ENCODE assay signal across 8 cellular contexts in genomic region chr2:48205137-48205798, GRCh38.
A peak's percentile ranks its signal among the peaks of the same experiment; 100 is the strongest.
DNase-seq lines count a peak whose midpoint lies in the region; ATAC-seq, FAIRE-seq and TF ChIP-seq lines count a peak whose summit lies in the region.

No MANE protein-coding gene starts in this region.

- H3K14ac ChIP-seq in H1 (ENCODE audit: insufficient read length), result no peak overlapping the region

- no peaks in the 10 kb centered on the region for H3K36me3 ChIP-seq in H1 (ENCODE audit: control insufficient read depth in 2 of 4, insufficient read depth in 4 of 4, low read length in 3 of 4)

- peak overlapping the region; percentile 54; the same call in 1 of the 2 replicates for H2BK12ac ChIP-seq in H1 (ENCODE audit: low read depth, low read length)

- H4K5ac ChIP-seq in H1 (ENCODE audit: insufficient read length, low read depth, low read length), result no peak overlapping the region

- DNase-seq in NCI-H82 (lab: John Stamatoyannopoulos, UW) (peak; percentile 39), NCI-H82 treated with DMSO at 0.1 percent for 48 hours (lab: John Stamatoyannopoulos, UW; ENCODE audit: unreplicated experiment) (no peak), H1 (ENCODE audit: low read depth in 1 of 2, low spot score in 2 of 2) (no peak), substantia nigra (lab: John Stamatoyannopoulos, UW) (peak in 47 of 49 donors; percentile 6 to 94 (median 74)), mesothelial cell of epicardium (ENCODE audit: low spot score in 2 of 2, unreplicated experiment in 2 of 2) (no peak), DMS79 (lab: John Stamatoyannopoulos, UW) (no peak)

- H4K91ac ChIP-seq in H1 (replicated peaks; ENCODE audit: insufficient read length, low read length), result peak overlapping the region; percentile 13

- no peak for TF ChIP-seq RAD21 in H1 (IDR thresholded peaks at IDR 0.05 in 1 of 2, conservative IDR thresholded peaks at IDR 0.05 in 1 of 2; ENCODE audit: low read depth in 2 of 2, low read length in 2 of 2)

- H3K23me2 ChIP-seq in H1 (ENCODE audit: low read depth, low read length), result peaks cover 2% of the 10 kb centered on the region

- H2BK20ac ChIP-seq in H1 (ENCODE audit: low read length), result no peak overlapping the region; the same call in 1 of the 2 replicates

- H3K4me2 ChIP-seq in H1 (ENCODE audit: insufficient read depth in 1 of 2, low read depth in 2 of 2, low read length in 2 of 2), result no peak overlapping the region

- H3K9ac ChIP-seq in H1 (replicated peaks in 1 of 4; ENCODE audit: extremely low read depth in 1 of 4, low read depth in 3 of 4, low read length in 3 of 4), result no peak overlapping the region

- H2BK15ac ChIP-seq in H1 (ENCODE audit: low read length), result 0 out of 2 replicates have a peak overlapping the region, but pooled peaks have one; percentile 6

- no peak overlapping the region for H3K4me3 ChIP-seq in H1 (ENCODE audit: extremely low read depth in 1 of 4, insufficient read depth in 2 of 4, low read depth in 3 of 4, low read length in 4 of 4)

- TF ChIP-seq EP300 in H1 (IDR thresholded peaks at IDR 0.05; ENCODE audit: borderline replicate concordance in 1 of 2, low read depth in 2 of 2, low read length in 2 of 2), result no peak

- no peak for FAIRE-seq in H1 (lab: Jason Lieb, UNC)

- H2AFZ ChIP-seq in H1 (ENCODE audit: low read length), result peak overlapping the region; percentile 95; the same call in 1 of the 2 replicates

- H4K20me1 ChIP-seq in H1 (replicated peaks in 1 of 2; ENCODE audit: control insufficient read depth in 1 of 2, insufficient read depth in 2 of 2, low read length in 2 of 2), result no peaks in the 10 kb centered on the region

- TF ChIP-seq CTCF in H1 (IDR thresholded peaks at IDR 0.05; ENCODE audit: control extremely low read depth in 1 of 3, insufficient read depth in 1 of 3, low read depth in 1 of 3, low read length in 3 of 3) (no peak), mesothelial cell of epicardium (IDR thresholded peaks at IDR 0.05; ENCODE audit: unreplicated experiment) (no peak)

- POLR2A ChIA-PET in H1 (lab: Charles Lee; ENCODE audit: partially characterized antibody), result no interaction called here

- no peak overlapping the region for H3K18ac ChIP-seq in H1 (ENCODE audit: extremely low read depth, low read length)

- no peak overlapping the region for H3K56ac ChIP-seq in H1 (replicated peaks; ENCODE audit: insufficient read length, low read depth, low read length)

- H3K27ac ChIP-seq in H1 (ENCODE audit: low read depth, low read length), result no peak overlapping the region
- peak overlapping the region; percentile 97 for H3K27ac ChIP-seq in substantia nigra (ENCODE audit: low read depth, low read length, poor library complexity, severe bottlenecking)

- H3K4ac ChIP-seq in H1 (replicated peaks; ENCODE audit: insufficient read length, low read depth, low read length), result no peak overlapping the region

- H3K79me2 ChIP-seq in H1 (ENCODE audit: control insufficient read depth in 1 of 2, insufficient read depth in 2 of 2, low read length in 2 of 2), result no peaks in the 10 kb centered on the region

- no peak overlapping the region for H3K23ac ChIP-seq in H1 (ENCODE audit: insufficient read length)

- ATAC-seq in HG03196 (IDR thresholded peaks at IDR 0.05; ENCODE audit: unreplicated experiment) (peak; percentile 56), HG03039 (IDR thresholded peaks at IDR 0.05; ENCODE audit: unreplicated experiment) (no peak)

- no peaks in the 10 kb centered on the region for H3K27me3 ChIP-seq in H1 (replicated peaks in 1 of 4; ENCODE audit: control insufficient read depth in 3 of 4, extremely low read depth in 1 of 4, insufficient read depth in 3 of 4, low read length in 3 of 4)

- H3K79me1 ChIP-seq in H1 (ENCODE audit: low read depth, low read length), result no peaks in the 10 kb centered on the region

- H3K4me1 Mint-ChIP-seq in mesothelial cell of epicardium, result peaks cover 7% of the 10 kb centered on the region

- no peaks in the 10 kb centered on the region for H3K27me3 Mint-ChIP-seq in mesothelial cell of epicardium (ENCODE audit: low read depth)

- no peaks in the 10 kb centered on the region for H3K36me3 Mint-ChIP-seq in mesothelial cell of epicardium

- CTCF ChIA-PET in H1 (lab: Charles Lee; ENCODE audit: partially characterized antibody), result interaction anchor here (0.6 to 1.5 kb wide), 7 partner anchors 11 to 242 kb away, joined by 3 to 4 read pairs (median 3); no protein-coding TSS in a partner anchor

- H3K9me3 ChIP-seq in H1 (ENCODE audit: insufficient read depth in 2 of 2, low read depth in 1 of 2, low read length in 1 of 2), result no peaks in the 10 kb centered on the region

- no peaks in the 10 kb centered on the region for H3K9me3 Mint-ChIP-seq in mesothelial cell of epicardium

- H2AK5ac ChIP-seq in H1 (ENCODE audit: low read depth, low read length), result no peak overlapping the region

- no peak overlapping the region for H4K8ac ChIP-seq in H1 (ENCODE audit: extremely low read depth, insufficient read depth, low read length)

- H2BK120ac ChIP-seq in H1 (replicated peaks; ENCODE audit: low read depth, low read length), result no peak overlapping the region

- WGBS in H1 (ENCODE audit: extremely low coverage in 1 of 2, insufficient coverage in 1 of 2, insufficient read length in 1 of 2, insufficient replicate concordance in 2 of 2, low coverage in 1 of 2, low lambda C conversion rate in 2 of 2, missing lambda C conversion rate in 1 of 2), 2 experiments, result 89% methylated on average over 7 of the region's 7 CpGs; no CpG with 5 or more reads in 1 of the 2 experiments

- TF ChIP-seq POLR2A in H1 (IDR thresholded peaks at IDR 0.05; ENCODE audit: control extremely low read depth in 1 of 2, low read depth in 2 of 2, low read length in 2 of 2), result no peak

- H3K27ac Mint-ChIP-seq in mesothelial cell of epicardium, result no peak overlapping the region

- H3K4me3 Mint-ChIP-seq in mesothelial cell of epicardium, result no peak overlapping the region

- H2BK5ac ChIP-seq in H1 (ENCODE audit: low read depth, low read length), result no peak overlapping the region

- H3K4me1 ChIP-seq in H1 (replicated peaks in 1 of 4; ENCODE audit: control insufficient read depth in 3 of 4, insufficient read depth in 4 of 4, low read length in 3 of 4), result peaks cover 3 to 18% (median 11%) of the 10 kb centered on the region in 4 experiments; a peak in 5 of 7 replicates

TF ChIP-seq in H1, 55 proteins besides CTCF, POLR2A, EP300 and RAD21:
- TF ChIP-seq TCF12 (IDR thresholded peaks at IDR 0.05; ENCODE audit: low read depth, low read length), result no peak
- no peak for TF ChIP-seq SP2 (IDR thresholded peaks at IDR 0.05; ENCODE audit: low read length)
- TF ChIP-seq CTBP2 (IDR thresholded peaks at IDR 0.05; ENCODE audit: borderline replicate concordance, insufficient read depth, insufficient read length, low read length), result no peak
- no peak for TF ChIP-seq MAX (IDR thresholded peaks at IDR 0.05)
- no peak for TF ChIP-seq GTF2F1 (IDR thresholded peaks at IDR 0.05; ENCODE audit: borderline replicate concordance, low read depth, low read length)
- TF ChIP-seq RBBP5 (IDR thresholded peaks at IDR 0.05; ENCODE audit: borderline replicate concordance, low read depth, low read length), result no peak
- no peak for TF ChIP-seq TBP (IDR thresholded peaks at IDR 0.05; ENCODE audit: low read depth, low read length)
- TF ChIP-seq PHF8 (conservative IDR thresholded peaks at IDR 0.05; ENCODE audit: low read depth, low read length), result no peak
- no peak for TF ChIP-seq CBX8 (IDR thresholded peaks at IDR 0.05; ENCODE audit: borderline replicate concordance, low read depth, low read length)
- TF ChIP-seq EGR1 (IDR thresholded peaks at IDR 0.05; ENCODE audit: borderline replicate concordance, low read depth, low read length), result no peak
- TF ChIP-seq CHD2 (IDR thresholded peaks at IDR 0.05; ENCODE audit: low read length), result no peak

Comparison
In these comparisons a context has a peak if more than half of its experiments do, and no peak if none do; other contexts are left out.
1. DNase-seq: peak in NCI-H82 (single experiment) and substantia nigra (47 of 49); none in NCI-H82 treated with DMSO at 0.1 percent for 48 hours (single experiment), H1 (0 of 2), mesothelial cell of epicardium (0 of 2) and DMS79 (single experiment).